Comparison of ENCODE assay signal across 13 cellular contexts in the genomic region with DNA sequence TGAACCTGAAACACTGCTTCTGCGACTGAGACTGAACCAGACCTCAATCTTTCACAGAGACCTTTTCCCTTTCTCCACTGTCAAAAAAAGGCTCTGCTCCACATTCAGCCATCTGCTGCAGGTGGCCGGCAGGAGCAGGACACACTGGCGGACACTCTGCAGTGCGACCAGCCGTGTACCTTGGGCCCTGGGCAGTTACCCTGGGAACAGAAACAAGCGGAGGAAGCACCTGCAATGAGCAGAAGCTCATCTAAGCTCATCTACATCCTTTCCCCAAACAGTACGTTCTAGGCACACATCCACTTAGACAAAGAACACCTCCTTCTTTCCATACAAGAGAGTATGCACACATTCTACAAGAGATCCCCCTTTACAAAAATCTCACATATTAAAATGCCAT.
DNase-seq lines count a peak whose midpoint lies in the region; ATAC-seq and FAIRE-seq lines count a peak whose summit lies in the region.
"Had no signal": no experiment of that assay in that cellular context is flagged by ENCODE, and none has a peak within 500 bp of the region (broad histone marks: within the 10 kb centered on the region; RNA-seq: fewer than 3 reads in every experiment).

No MANE protein-coding gene starts in this region.

- H3K9me3 Mint-ChIP-seq in memory B cell: no peaks in the 10 kb centered on the region

- H3K4me3 Mint-ChIP-seq in memory B cell: peak overlapping the region; percentile 81

- H3K27me3 Mint-ChIP-seq in memory B cell: no peaks in the 10 kb centered on the region

- ATAC-seq in GM21390 (IDR thresholded peaks at IDR 0.05; ENCODE audit: unreplicated experiment): peak; percentile 46
- ATAC-seq in HG03196 (IDR thresholded peaks at IDR 0.05; ENCODE audit: unreplicated experiment): peak; percentile 33
- peak; percentile 72 for ATAC-seq in memory B cell (ENCODE audit: low read depth)
- ATAC-seq: gastroesophageal sphincter had no signal

- DNase-seq in GM18507 (ENCODE audit: extremely low spot score, insufficient read length, low read depth) (no peak), memory B cell (ENCODE audit: low spot score in 2 of 2) (no peak), epidermal melanocyte (ENCODE audit: insufficient read length, low spot score) (no peak), NOMO-1 treated with dmso at 0.1 percent for 144 hours (lab: John Stamatoyannopoulos, UW; ENCODE audit: unreplicated experiment) (no peak), hypothalamus (lab: John Stamatoyannopoulos, UW) (no peak)
- DNase-seq in stimulated activated CD4-positive, alpha-beta T cell treated with anti-CD3 and anti-CD28 coated beads, Interleukin-15, amount 100 ng/mL, for 24 hours: no peak
- DNase-seq: activated effector memory CD4-positive, alpha-beta T cell treated with anti-CD3 and anti-CD28 coated beads, Interleukin-2, amount 50 U/mL, for 16 hours; H7; NCI-H524 treated with DMSO at 0.1 percent for 48 hours had no signal

- peak overlapping the region; percentile 92 for H3K27ac Mint-ChIP-seq in memory B cell

- H3K36me3 Mint-ChIP-seq in memory B cell: peaks cover 14% of the 10 kb centered on the region

- peak; percentile 62 for FAIRE-seq in GM18507 (lab: Jason Lieb, UNC)
- FAIRE-seq: G401.6 had no signal

- peaks cover 83% of the 10 kb centered on the region for H3K4me1 Mint-ChIP-seq in memory B cell
